13 cellular contexts compared by ENCODE assay signal in the genomic region with DNA sequence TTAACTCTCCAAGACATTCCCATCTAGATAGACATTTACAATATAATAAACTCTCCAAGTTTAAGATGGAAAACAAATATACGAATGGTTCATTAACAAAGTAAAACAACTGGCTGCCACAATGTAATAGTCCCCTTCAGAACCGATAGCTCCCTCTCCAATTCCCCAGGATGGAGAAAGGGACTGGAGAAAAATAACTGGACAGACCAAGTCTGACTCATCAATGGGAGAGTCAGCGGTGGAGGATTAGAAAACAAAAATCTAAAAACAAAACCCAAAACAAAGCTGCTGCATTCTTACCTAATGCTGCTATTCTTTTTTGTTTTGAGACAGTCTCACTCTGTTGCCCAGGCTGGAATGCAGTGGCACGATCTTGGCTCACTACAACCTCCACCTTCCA.
DNase-seq lines count a peak whose midpoint lies in the region; ATAC-seq, FAIRE-seq and TF ChIP-seq lines count a peak whose summit lies in the region.
"Had no signal": no experiment of that assay in that cellular context is flagged by ENCODE, and none has a peak within 500 bp of the region (broad histone marks: within the 10 kb centered on the region; RNA-seq: fewer than 3 reads in every experiment).

No MANE protein-coding gene starts in this region.

- no peak overlapping the region for H3K27ac Mint-ChIP-seq in nephron progenitor cell
- H3K27ac Mint-ChIP-seq: T-helper 2 cell treated with Interferon-gamma antibody and Interleukin-4, amounts not matched to agents 5 μg/mL and 100 μg/mL, for 36 hours had no signal

- H3K9me3 Mint-ChIP-seq in nephron progenitor cell, result no peaks in the 10 kb centered on the region
- H3K9me3 Mint-ChIP-seq: T-helper 2 cell treated with Interferon-gamma antibody and Interleukin-4, amounts not matched to agents 5 μg/mL and 100 μg/mL, for 36 hours had no signal

- H3K27me3 Mint-ChIP-seq in nephron progenitor cell (ENCODE audit: low read depth, poor library complexity), result no peaks in the 10 kb centered on the region

- H3K4me1 Mint-ChIP-seq in nephron progenitor cell, result peaks cover 73% of the 10 kb centered on the region

- ATAC-seq in activated CD4-positive, CD25-positive, alpha-beta regulatory T cell treated with anti-CD3 and anti-CD28 coated beads, Interleukin-2, amount 50 U/mL, for 24 hours, result no peak
- no peak for ATAC-seq in HG03039 (IDR thresholded peaks at IDR 0.05; ENCODE audit: unreplicated experiment)

- H3K4me3 Mint-ChIP-seq in nephron progenitor cell, result no peak overlapping the region
- H3K4me3 Mint-ChIP-seq: T-helper 2 cell treated with Interferon-gamma antibody and Interleukin-4, amounts not matched to agents 5 μg/mL and 100 μg/mL, for 36 hours had no signal

- peaks cover 58% of the 10 kb centered on the region for H3K79me2 ChIP-seq in ACC112 (ENCODE audit: control insufficient read depth, insufficient read depth, low read length, unreplicated experiment)

- H3K27me3 ChIP-seq in ACC112 (ENCODE audit: insufficient read depth, low read length) (no peaks in the 10 kb centered on the region), bronchial epithelial cell (ENCODE audit: control insufficient read depth, insufficient read depth, low read length) (no peaks in the 10 kb centered on the region), tibial artery (no peaks in the 10 kb centered on the region)

- H3K4me3 ChIP-seq in ACC112 (ENCODE audit: low read depth, low read length) (no peak overlapping the region), bronchial epithelial cell (ENCODE audit: low read depth, low read length) (no peak overlapping the region), tibial artery (no peak overlapping the region)

- H3K36me3 Mint-ChIP-seq in nephron progenitor cell (ENCODE audit: low read depth), result peaks cover 18% of the 10 kb centered on the region

- DNase-seq in HTR-8/SVneo (ENCODE audit: insufficient read length, low spot score) (peak; percentile 15), bronchial epithelial cell (ENCODE audit: low read depth) (peak; percentile 29), lung microvascular endothelial cell (ENCODE audit: low read depth in 2 of 2) (peak; percentile 16 to 35), tibial artery (no peak), nephron progenitor cell (no peak)
- DNase-seq: activated T-cell treated with anti-CD3 and anti-CD28 coated beads, Interleukin-2, amount 50 U/mL, for 1 hour; GDM1; NCI-H146; stimulated activated CD4-positive, alpha-beta T cell treated with anti-CD3 and anti-CD28 coated beads, Interleukin-2, amount 100 ng/mL, for 24 hours had no signal

- H3K4me1 ChIP-seq in ACC112 (ENCODE audit: control insufficient read depth, insufficient read depth, low read length, unreplicated experiment) (peaks cover 15% of the 10 kb centered on the region), tibial artery (peaks cover 0 to 20% (median 11%) of the 10 kb centered on the region in 4 donors)

- H3K9me3 ChIP-seq in tibial artery, result no peaks in the 10 kb centered on the region

- no peak for FAIRE-seq in HTR-8/SVneo (lab: Jason Lieb, UNC)
- FAIRE-seq in bronchial epithelial cell (lab: Jason Lieb, UNC), result no peak

- H3K36me3 ChIP-seq in ACC112 (ENCODE audit: insufficient read depth, low read length) (peaks cover 10% of the 10 kb centered on the region), bronchial epithelial cell (ENCODE audit: control insufficient read depth, insufficient read depth, low read length) (peaks cover 3% of the 10 kb centered on the region), tibial artery (peaks cover 11 to 21% (median 17%) of the 10 kb centered on the region in 3 donors)

- TF ChIP-seq CTCF in bronchial epithelial cell (IDR thresholded peaks at IDR 0.05; ENCODE audit: insufficient read depth, low read length, severe bottlenecking), result no peak
- no peak for TF ChIP-seq CTCF in tibial artery (IDR thresholded peaks at IDR 0.05)
- no peak for TF ChIP-seq CTCF in nephron progenitor cell (IDR thresholded peaks at IDR 0.05)

- no peak overlapping the region for H2AFZ ChIP-seq in ACC112 (ENCODE audit: low read length, unreplicated experiment)

- intact Hi-C loops in tibial artery (cut with DNase I; ENCODE audit: low total_unique reads), result no loop called here

- H3K27ac ChIP-seq in ACC112 (ENCODE audit: low read depth, low read length) (peak overlapping the region; percentile 23), tibial artery (no peak overlapping the region)

Comparison
In these comparisons a context has a peak if more than half of its experiments do, and no peak if none do; other contexts are left out.
1. DNase-seq: peak in HTR-8/SVneo (single experiment), bronchial epithelial cell (single experiment) and lung microvascular endothelial cell (2 of 2); none in tibial artery (0 of 2) and nephron progenitor cell (single experiment).